ENCODE assay signal across 8 cellular contexts in genomic region chr7:65873582-65874193, GRCh38. TPM values are rescaled to one million over a fixed set of nuclear protein-coding genes. Genes with fewer than 3 reads are reported as not detected.
A peak's percentile ranks its signal among the peaks of the same experiment; 100 is the strongest.
DNase-seq lines count a peak whose midpoint lies in the region; ATAC-seq and TF ChIP-seq lines count a peak whose summit lies in the region.
"Not testable (repeated sequence)": the region's sequence is repeated elsewhere in the genome, so short reads cannot be mapped to it uniquely, and the experiment has no call there.

No MANE protein-coding gene starts in this region.

- POLR2A ChIA-PET in SK-N-SH (lab: Yijun Ruan, JAX) = not testable (repeated sequence)

- CTCF ChIA-PET in SK-N-SH (lab: Yijun Ruan, JAX) = not testable (repeated sequence)

- peak; percentile 30 for ATAC-seq in GM21576 (IDR thresholded peaks at IDR 0.05; ENCODE audit: unreplicated experiment)
- ATAC-seq in HG03521 (IDR thresholded peaks at IDR 0.05; ENCODE audit: unreplicated experiment) = peak; percentile 27
- ATAC-seq in natural killer cell treated with Interleukin-12 subunit alpha and Interleukin-12 subunit beta and Interleukin-15 and Interleukin-18, amount 100 ng/mL, for 72 hours = peak; percentile 44 to 62
- peak; percentile 29 for ATAC-seq in stimulated activated naive CD8-positive, alpha-beta T cell treated with anti-CD3 and anti-CD28 coated beads, Interleukin-15, Interleukin-2, amounts not matched to agents 100 U/mL and 50 U/mL, for 24 hours

- not testable (repeated sequence) for H3K4me1 Mint-ChIP-seq in glutamatergic neuron (ENCODE audit: low read depth, unreplicated experiment); natural killer cell treated with Interleukin-12 subunit alpha and Interleukin-12 subunit beta and Interleukin-15 and Interleukin-18, amount 100 ng/mL, for 72 hours (ENCODE audit: low read depth in 2 of 2)

- peak overlapping the region; percentile 88 for H3K4me2 ChIP-seq in SK-N-SH

- not testable (repeated sequence) for TF ChIP-seq CTCF in SK-N-SH (IDR thresholded peaks at IDR 0.05); glutamatergic neuron (IDR thresholded peaks at IDR 0.05; ENCODE audit: partially characterized antibody, unreplicated experiment)

- H3K9me3 ChIP-seq in SK-N-SH = not testable (repeated sequence)

- H3F3A ChIP-seq in SK-N-SH (replicated peaks; ENCODE audit: insufficient read depth) = peaks cover 16% of the 10 kb centered on the region

- not testable (repeated sequence) for H3K36me3 Mint-ChIP-seq in glutamatergic neuron (ENCODE audit: unreplicated experiment); natural killer cell treated with Interleukin-12 subunit alpha and Interleukin-12 subunit beta and Interleukin-15 and Interleukin-18, amount 100 ng/mL, for 72 hours

- H3K9me2 ChIP-seq in SK-N-SH = not testable (repeated sequence)

- H2AFZ ChIP-seq in SK-N-SH (ENCODE audit: low read depth) = not testable (repeated sequence)

- not testable (repeated sequence) for TF ChIP-seq RAD21 in SK-N-SH (IDR thresholded peaks at IDR 0.05; ENCODE audit: low read length)

- not testable (repeated sequence) for H3K9me3 Mint-ChIP-seq in glutamatergic neuron (ENCODE audit: unreplicated experiment); natural killer cell treated with Interleukin-12 subunit alpha and Interleukin-12 subunit beta and Interleukin-15 and Interleukin-18, amount 100 ng/mL, for 72 hours

- peak overlapping the region; percentile 52 for H3K27ac Mint-ChIP-seq in glutamatergic neuron (ENCODE audit: unreplicated experiment)
- peak overlapping the region; percentile 51 to 71 for H3K27ac Mint-ChIP-seq in natural killer cell treated with Interleukin-12 subunit alpha and Interleukin-12 subunit beta and Interleukin-15 and Interleukin-18, amount 100 ng/mL, for 72 hours

- peak overlapping the region; percentile 94 for H3K9ac ChIP-seq in SK-N-SH

- peaks cover 49% of the 10 kb centered on the region for H3K79me2 ChIP-seq in SK-N-SH (ENCODE audit: insufficient read depth)

- peak overlapping the region; percentile 56 to 67; a peak in 3 of 4 replicates for H3K27ac ChIP-seq in SK-N-SH (ENCODE audit: low read depth in 2 of 2, low read length in 1 of 2)

- H3K4me3 Mint-ChIP-seq in glutamatergic neuron (ENCODE audit: unreplicated experiment) = peak overlapping the region; percentile 93
- H3K4me3 Mint-ChIP-seq in natural killer cell treated with Interleukin-12 subunit alpha and Interleukin-12 subunit beta and Interleukin-15 and Interleukin-18, amount 100 ng/mL, for 72 hours = peak overlapping the region; percentile 85

- not testable (repeated sequence) for H3K27me3 ChIP-seq in SK-N-SH (ENCODE audit: insufficient read depth)

- under 1% methylated on average over 33 of the region's 57 CpGs for WGBS in SK-N-SH (ENCODE audit: low lambda C conversion rate)

- H3K27me3 Mint-ChIP-seq in glutamatergic neuron (ENCODE audit: unreplicated experiment); natural killer cell treated with Interleukin-12 subunit alpha and Interleukin-12 subunit beta and Interleukin-15 and Interleukin-18, amount 100 ng/mL, for 72 hours: not testable (repeated sequence)

- peaks cover 12% of the 10 kb centered on the region; the same call in 1 of the 2 replicates for H4K20me1 ChIP-seq in SK-N-SH (ENCODE audit: insufficient read depth)

- DNase-seq in EH (ENCODE audit: low read depth) (peak; percentile 11), SK-N-SH (peak; percentile 67), glutamatergic neuron (peak; percentile 52)
- DNase-seq in activated naive CD8-positive, alpha-beta T cell treated with anti-CD3 and anti-CD28 coated beads, Interleukin-2, amount 50 U/mL, for 16 hours (ENCODE audit: low read depth, low spot score) = peak; percentile 2
- DNase-seq in natural killer cell treated with Interleukin-12 subunit alpha and Interleukin-12 subunit beta and Interleukin-15 and Interleukin-18, amount 100 ng/mL, for 72 hours (ENCODE audit: low spot score) = peak; percentile 63
- peak; percentile 38 for DNase-seq in stimulated activated naive CD8-positive, alpha-beta T cell treated with anti-CD3 and anti-CD28 coated beads, Interleukin-15, Interleukin-2, amounts not matched to agents 100 U/mL and 50 U/mL, for 24 hours

- H3K36me3 ChIP-seq in SK-N-SH (replicated peaks in 1 of 2; ENCODE audit: control insufficient read depth in 1 of 2, insufficient read depth in 2 of 2, low read length in 1 of 2) = peaks cover 0 to 12% of the 10 kb centered on the region in 2 experiments

- H3K4me3 ChIP-seq in SK-N-SH (ENCODE audit: low read depth in 2 of 2, low read length in 1 of 2) = peak overlapping the region; percentile 74 to 75

- not testable (repeated sequence) for H3K4me1 ChIP-seq in SK-N-SH (ENCODE audit: control insufficient read depth in 1 of 2, insufficient read depth in 2 of 2, low read depth in 1 of 2, low read length in 1 of 2)

- TF ChIP-seq EP300 in SK-N-SH (IDR thresholded peaks at IDR 0.05; ENCODE audit: borderline replicate concordance in 1 of 2, low read depth in 1 of 2, low read length in 1 of 2) = not testable (repeated sequence)

RNA-seq across cellular contexts. Expression of gene VKORC1L1, which starts 0.8 kb away (rescaled TPM):
- polyA plus RNA-seq in SK-N-SH (2012; rRNA removed) = 14.7 and 17.1 TPM in 2 replicates
- polyA plus RNA-seq in SK-N-SH (2012; cell fraction: cytosol; rRNA removed) = 21.1 and 21.2 TPM in 2 replicates
- polyA plus RNA-seq in SK-N-SH (2012; cell fraction: nucleus; rRNA removed) = 5.0 and 7.4 TPM in 2 replicates
- 17.0 TPM for total RNA-seq in glutamatergic neuron (ENCODE audit: unreplicated experiment)
- total RNA-seq in natural killer cell treated with Interleukin-12 subunit alpha and Interleukin-12 subunit beta and Interleukin-15 and Interleukin-18, amount 100 ng/mL, for 72 hours = 10 to 100 TPM; 18.2 to 24.0 TPM

Comparison
In these comparisons a context has a peak if more than half of its experiments do, and no peak if none do; other contexts are left out.
1. Peak in every context shown above with its lines: DNase-seq, ATAC-seq, H3K4me3 ChIP-seq and H3K27ac ChIP-seq.
2. DNase-seq: peak in every context shown above with its lines; median percentile 67 in SK-N-SH; 63 in natural killer cell treated with Interleukin-12 subunit alpha and Interleukin-12 subunit beta and Interleukin-15 and Interleukin-18, amount 100 ng/mL, for 72 hours; 52 in glutamatergic neuron; 38 in stimulated activated naive CD8-positive, alpha-beta T cell treated with anti-CD3 and anti-CD28 coated beads, Interleukin-15, Interleukin-2, amounts not matched to agents 100 U/mL and 50 U/mL, for 24 hours; 11 in EH; 2 in activated naive CD8-positive, alpha-beta T cell treated with anti-CD3 and anti-CD28 coated beads, Interleukin-2, amount 50 U/mL, for 16 hours.